ENCODE assay signal across 8 cellular contexts in genomic region chr1:211258756-211259595, GRCh38. TPM values are rescaled to one million over a fixed set of nuclear protein-coding genes. Genes with fewer than 3 reads are reported as not detected.
DNase-seq lines count a peak whose midpoint lies in the region; ATAC-seq, FAIRE-seq and TF ChIP-seq lines count a peak whose summit lies in the region.

Gene RCOR3, plus strand, starts transcription at chr1:211259366. Its CDS starts 195 bp downstream, at chr1:211259561.

- peak within 1 kb of the TSS; percentile 11 for H3K14ac ChIP-seq in H1 (ENCODE audit: insufficient read length)

- H3K27me3 ChIP-seq in Caco-2 (replicated peaks; ENCODE audit: control insufficient read depth, insufficient read depth, low read length) (no peaks in the 10 kb centered on the region), H1 (replicated peaks in 1 of 4; ENCODE audit: control insufficient read depth in 3 of 4, extremely low read depth in 1 of 4, insufficient read depth in 3 of 4, low read length in 3 of 4) (no peaks in the 10 kb centered on the region)

- H3K4me2 ChIP-seq in H1 (ENCODE audit: insufficient read depth in 1 of 2, low read depth in 2 of 2, low read length in 2 of 2) = peak within 1 kb of the TSS; percentile 88 to 92

- H3K4me1 ChIP-seq in Caco-2 (peaks cover 8% of the 10 kb centered on the region), H1 (replicated peaks in 1 of 4; ENCODE audit: control insufficient read depth in 3 of 4, insufficient read depth in 4 of 4, low read length in 3 of 4) (no peaks in the 10 kb centered on the region; a peak in 1 of 7 replicates)

- POLR2A ChIA-PET in Caco-2 (lab: Charles Lee) (interaction anchor here (0.8 kb wide), 1 partner anchor 13 kb away, joined by 3 read pairs; no protein-coding TSS in a partner anchor), H1 (lab: Charles Lee; ENCODE audit: partially characterized antibody) (interaction anchor here (0.5 to 2.8 kb wide), 12 partner anchors 11 to 885 kb away, joined by 3 to 21 read pairs (median 4); partner anchors contain the start of genes KCNH1 and NEK2)

- H3K23me2 ChIP-seq in H1 (ENCODE audit: low read depth, low read length) = peaks cover 18% of the 10 kb centered on the region; the same call in 1 of the 2 replicates

- H3K36me3 ChIP-seq in Caco-2 (ENCODE audit: control insufficient read depth, insufficient read depth, low read length) (no peaks in the 10 kb centered on the region), H1 (ENCODE audit: control insufficient read depth in 2 of 4, insufficient read depth in 4 of 4, low read length in 3 of 4) (peaks cover 0 to 11% (median 0%) of the 10 kb centered on the region in 4 experiments; a peak in 1 of 8 replicates)

- H3K27ac Mint-ChIP-seq in Caco-2 (ENCODE audit: unreplicated experiment) = peak within 1 kb of the TSS; percentile 89

- ATAC-seq in GM21360 (IDR thresholded peaks at IDR 0.05; ENCODE audit: unreplicated experiment) = peak; percentile 66

- no peaks in the 10 kb centered on the region; the same call in 1 of the 2 replicates for H3K79me1 ChIP-seq in H1 (ENCODE audit: low read depth, low read length)

- TF ChIP-seq EP300 in H1 (IDR thresholded peaks at IDR 0.05; ENCODE audit: borderline replicate concordance in 1 of 2, low read depth in 2 of 2, low read length in 2 of 2) = 0 out of 3 replicates have a peak, but pooled peaks of 1 of the 2 experiments have one; percentile 19

- H2BK12ac ChIP-seq in H1 (ENCODE audit: low read depth, low read length) = peak within 1 kb of the TSS; percentile 75

- no peak within 1 kb of the TSS; the same call in 1 of the 2 replicates for H2AFZ ChIP-seq in H1 (ENCODE audit: low read length)

- H2BK120ac ChIP-seq in H1 (replicated peaks; ENCODE audit: low read depth, low read length) = peak within 1 kb of the TSS; percentile 92

- peak within 1 kb of the TSS; percentile 98 for H2BK5ac ChIP-seq in H1 (ENCODE audit: low read depth, low read length)

- peak within 1 kb of the TSS; percentile 99 for H3K18ac ChIP-seq in H1 (ENCODE audit: extremely low read depth, low read length)

- no peak within 1 kb of the TSS for H3K23ac ChIP-seq in H1 (ENCODE audit: insufficient read length)

- no peak within 1 kb of the TSS for H2BK20ac ChIP-seq in H1 (ENCODE audit: low read length)

- H3K4ac ChIP-seq in H1 (replicated peaks; ENCODE audit: insufficient read length, low read depth, low read length) = peak within 1 kb of the TSS; percentile 97

- peak within 1 kb of the TSS; percentile 99 for H4K8ac ChIP-seq in H1 (ENCODE audit: extremely low read depth, insufficient read depth, low read length)

- peak within 1 kb of the TSS; percentile 98 for H4K5ac ChIP-seq in H1 (ENCODE audit: insufficient read length, low read depth, low read length)

- H3K4me3 ChIP-seq in Caco-2 (ENCODE audit: low read depth, low read length) (peak within 1 kb of the TSS; percentile 79), H1 (ENCODE audit: extremely low read depth in 1 of 4, insufficient read depth in 2 of 4, low read depth in 3 of 4, low read length in 4 of 4) (peak within 1 kb of the TSS; percentile 77 to 88 (median 84))

- no peaks in the 10 kb centered on the region for H3K27me3 Mint-ChIP-seq in Caco-2 (ENCODE audit: insufficient read depth, unreplicated experiment)

- FAIRE-seq in H1 (lab: Jason Lieb, UNC) = no peak

- peak within 1 kb of the TSS; percentile 83 for H3K4me3 Mint-ChIP-seq in Caco-2 (ENCODE audit: unreplicated experiment)

- H2AK5ac ChIP-seq in H1 (ENCODE audit: low read depth, low read length) = no peak within 1 kb of the TSS

- peaks cover 0 to 3% of the 10 kb centered on the region in 2 experiments for H4K20me1 ChIP-seq in H1 (replicated peaks in 1 of 2; ENCODE audit: control insufficient read depth in 1 of 2, insufficient read depth in 2 of 2, low read length in 2 of 2)

- no peaks in the 10 kb centered on the region for H3K9me3 Mint-ChIP-seq in Caco-2 (ENCODE audit: unreplicated experiment)

- CTCF ChIA-PET in Caco-2 (lab: Charles Lee) (interaction anchor here (0.6 to 1.0 kb wide), 4 partner anchors 32 to 356 kb away, joined by 3 read pairs; no protein-coding TSS in a partner anchor), H1 (lab: Charles Lee; ENCODE audit: partially characterized antibody) (interaction anchor here (0.6 to 2.7 kb wide), 10 partner anchors 11 to 885 kb away, joined by 3 to 8 read pairs (median 3); no protein-coding TSS in a partner anchor)

- intact Hi-C loops in Caco-2 (cut with micrococcal nuclease; ENCODE audit: unreplicated experiment) = loop anchor here (1.0 to 5.0 kb wide), 4 partner anchors 37 to 887 kb away; no protein-coding TSS in a partner anchor

- BruUV-seq in Caco-2 (replicated peaks; lab: Mats Ljungman, UMichigan) = no TSS peak

- H3K36me3 Mint-ChIP-seq in Caco-2 (ENCODE audit: insufficient read depth, unreplicated experiment) = peaks cover 18% of the 10 kb centered on the region

- WGBS in H1 (ENCODE audit: extremely low coverage in 1 of 2, insufficient coverage in 1 of 2, insufficient read length in 1 of 2, insufficient replicate concordance in 2 of 2, low coverage in 1 of 2, low lambda C conversion rate in 2 of 2, missing lambda C conversion rate in 1 of 2), 2 experiments = 2% methylated on average over 50 of the region's 92 CpGs; no CpG with 5 or more reads in 1 of the 2 experiments

- peak; percentile 95 for DNase-seq in Caco-2
- peak; percentile 85 for DNase-seq in HT1080 (ENCODE audit: low read depth)
- peak; percentile 94 for DNase-seq in NOMO-1 treated with DMSO at 0.1 percent for 48 hours (lab: John Stamatoyannopoulos, UW; ENCODE audit: unreplicated experiment)
- DNase-seq in activated CD8-positive, alpha-beta memory T cell treated with anti-CD3 and anti-CD28 coated beads for 48 hours (ENCODE audit: low read depth in 2 of 3, low spot score in 2 of 3) = peak; percentile 83 to 97 (median 88)
- peak; percentile 70 to 95 for DNase-seq in H1 (ENCODE audit: low read depth in 1 of 2, low spot score in 2 of 2)
- peak; percentile 97 for DNase-seq in mesenteric fat pad (ENCODE audit: low spot score)
- DNase-seq in stimulated activated CD8-positive, alpha-beta memory T cell treated with anti-CD3 and anti-CD28 coated beads, Interleukin-15, amount 100 ng/mL, for 24 hours (ENCODE audit: low read depth) = peak; percentile 82

- TF ChIP-seq POLR2A in H1 (IDR thresholded peaks at IDR 0.05; ENCODE audit: control extremely low read depth in 1 of 2, low read depth in 2 of 2, low read length in 2 of 2) = peak; percentile 66 to 83

- peak; percentile 70 to 75 for TF ChIP-seq CTCF in Caco-2 (IDR thresholded peaks at IDR 0.05; ENCODE audit: insufficient read depth in 1 of 2, low read depth in 1 of 2, low read length in 1 of 2, severe bottlenecking in 1 of 2, unreplicated experiment in 1 of 2)
- TF ChIP-seq CTCF in H1 (IDR thresholded peaks at IDR 0.05; ENCODE audit: control extremely low read depth in 1 of 3, insufficient read depth in 1 of 3, low read depth in 1 of 3, low read length in 3 of 3) = peak; percentile 55 to 68 (median 62); a peak in 3 of 4 replicates

- peaks cover 0 to 15% of the 10 kb centered on the region in 2 experiments; a peak in 2 of 4 replicates for H3K79me2 ChIP-seq in H1 (ENCODE audit: control insufficient read depth in 1 of 2, insufficient read depth in 2 of 2, low read length in 2 of 2)

- H3K9me3 ChIP-seq in Caco-2 (no peaks in the 10 kb centered on the region), H1 (ENCODE audit: insufficient read depth in 2 of 2, low read depth in 1 of 2, low read length in 1 of 2) (no peaks in the 10 kb centered on the region)

- H3K56ac ChIP-seq in H1 (replicated peaks; ENCODE audit: insufficient read length, low read depth, low read length) = peak within 1 kb of the TSS; percentile 99

- peaks cover 9% of the 10 kb centered on the region for H3K4me1 Mint-ChIP-seq in Caco-2 (ENCODE audit: low read depth, unreplicated experiment)

- peak within 1 kb of the TSS; percentile 97 for H4K91ac ChIP-seq in H1 (replicated peaks; ENCODE audit: insufficient read length, low read length)

- H3K27ac ChIP-seq in H1 (ENCODE audit: low read depth, low read length) = peak within 1 kb of the TSS; percentile 97

- peak within 1 kb of the TSS; percentile 94 to 99 (median 98) for H3K9ac ChIP-seq in H1 (replicated peaks in 1 of 4; ENCODE audit: extremely low read depth in 1 of 4, low read depth in 3 of 4, low read length in 3 of 4)

- H2BK15ac ChIP-seq in H1 (ENCODE audit: low read length) = peak within 1 kb of the TSS; percentile 46; the same call in 1 of the 2 replicates

- TF ChIP-seq RAD21 in H1 (IDR thresholded peaks at IDR 0.05 in 1 of 2, conservative IDR thresholded peaks at IDR 0.05 in 1 of 2; ENCODE audit: low read depth in 2 of 2, low read length in 2 of 2) = peak; percentile 29 to 38; a peak in 2 of 4 replicates

TF ChIP-seq in H1, 55 proteins besides CTCF, POLR2A, EP300 and RAD21 (continues in another document):
- TF ChIP-seq YY1 (IDR thresholded peaks at IDR 0.05; ENCODE audit: low read depth, low read length) (peak; percentile 46; the same call in 1 of the 2 replicates), TAF7 (optimal IDR thresholded peaks at IDR 0.05; ENCODE audit: borderline replicate concordance, low read depth, low read length) (peak; percentile 75), RXRA (IDR thresholded peaks at IDR 0.05; ENCODE audit: insufficient read depth, low read depth, low read length) (no peak), POLR2AphosphoS5 (IDR thresholded peaks at IDR 0.05; ENCODE audit: low read depth, low read length) (peak; percentile 61), TCF12 (IDR thresholded peaks at IDR 0.05; ENCODE audit: low read depth, low read length) (0 out of 2 replicates have a peak, but pooled peaks have one; percentile 30), MAX (IDR thresholded peaks at IDR 0.05) (peak; percentile 94), JUND (IDR thresholded peaks at IDR 0.05; ENCODE audit: low read length) (0 out of 2 replicates have a peak, but pooled peaks have one; percentile 18), CBX8 (IDR thresholded peaks at IDR 0.05; ENCODE audit: borderline replicate concordance, low read depth, low read length) (no peak)

RNA-seq across cellular contexts. Expression of gene RCOR3, which starts in this region (rescaled TPM):
- total RNA-seq in Caco-2 (2022) (42.3 TPM in 2 replicates), mesenteric fat pad (43.5 TPM)
- 9.8 and 10.1 TPM in 2 replicates for total RNA-seq in HT1080 (2014; rRNA removed; shearing (Covaris generic))
- polyA plus RNA-seq in HT1080 (2015; cell fraction: cytosol; rRNA removed) = 14.3 and 20.3 TPM in 2 replicates
- 52.9 and 62.9 TPM in 2 replicates for polyA plus RNA-seq in HT1080 (2015; cell fraction: nucleus; rRNA removed)
- total RNA-seq in H1 (2021; fragmentation: NEBNext Ultra II Directional; extraction: Animal tissue kit (Norgen Biotek cat#: 25700)) = 28.0 and 36.3 TPM in 2 replicates
- 21.4 and 27.0 TPM in 2 replicates for polyA plus RNA-seq in H1 (2011; rRNA removed)
- 24.8 TPM for polyA plus RNA-seq in H1 (2011; cell fraction: cytosol; rRNA removed)
- 74.9 TPM for polyA plus RNA-seq in H1 (2011; cell fraction: nucleus; rRNA removed)
- 21.3 to 27.7 TPM (median 26.3 TPM) in 4 replicates for polyA plus RNA-seq in H1 (2012, experiment 1 of 2)
- 2.4 TPM for polyA plus RNA-seq in H1 (2012, experiment 2 of 2)
- 24.1 TPM for polyA plus RNA-seq in H1 (2013, experiment 1 of 2)
- polyA plus RNA-seq in H1 (2013, experiment 2 of 2) = 21.4 TPM
- polyA minus RNA-seq in H1 (2011; rRNA and poly(A)+ RNA removed) = 42.7 and 53.9 TPM in 2 replicates
- polyA minus RNA-seq in H1 (2011; cell fraction: cytosol; rRNA and poly(A)+ RNA removed) = 23.8 TPM
- polyA minus RNA-seq in H1 (2011; cell fraction: nucleus; rRNA and poly(A)+ RNA removed) = 133 TPM

Comparison
In these comparisons a context has a peak if more than half of its experiments do, and no peak if none do; other contexts are left out.
1. Peak in every context shown above with its lines: DNase-seq, ATAC-seq, H3K4me3 ChIP-seq and H3K27ac ChIP-seq.